ENCODE assay signal across 19 cellular contexts in the genomic region with DNA sequence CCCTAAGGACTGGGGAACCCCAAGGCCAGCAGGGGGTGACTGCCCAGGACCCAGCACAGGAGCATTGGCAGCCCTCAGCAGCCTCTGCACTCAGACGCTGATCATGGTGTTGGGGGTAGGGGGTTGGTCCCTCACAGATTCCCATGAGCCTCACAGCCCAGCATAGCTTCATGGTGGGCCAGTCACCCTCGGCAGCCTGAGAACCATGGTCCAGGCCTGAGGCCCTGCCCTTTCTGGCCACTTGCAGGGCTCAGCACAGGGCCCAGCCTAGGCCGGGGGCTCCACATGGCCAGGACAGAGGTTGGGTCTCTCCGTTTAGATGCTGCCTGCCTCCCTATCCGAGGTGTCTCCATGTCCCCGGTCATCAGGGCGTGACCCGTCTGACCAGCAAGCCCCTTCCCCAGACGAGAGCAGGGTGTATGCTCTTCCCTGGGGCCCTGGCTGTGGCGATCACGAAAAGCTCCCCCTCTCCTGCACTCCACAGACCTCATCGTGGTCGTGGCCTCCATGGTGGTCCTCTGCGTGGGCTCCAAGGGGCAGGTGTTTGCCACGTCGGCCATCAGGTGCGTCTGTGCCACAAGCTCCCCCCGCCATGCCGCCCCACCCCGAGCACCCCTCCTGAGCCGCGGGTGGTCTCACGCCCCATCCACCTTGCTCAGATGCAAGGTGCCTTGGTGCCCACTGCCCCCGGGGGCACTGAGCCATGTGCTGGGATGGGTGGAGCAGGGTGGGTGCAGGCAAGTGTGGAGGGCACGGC.
"Had no signal": no experiment of that assay in that cellular context is flagged by ENCODE, and none has a peak within 500 bp of the region (broad histone marks: within the 10 kb centered on the region; RNA-seq: fewer than 3 reads in every experiment).

No MANE protein-coding gene starts in this region.

- DNase-seq: activated naive CD4-positive, alpha-beta T cell; activated naive CD8-positive, alpha-beta T cell treated with anti-CD3 and anti-CD28 coated beads, Interleukin-2, amount 50 U/mL, for 24 hours; activated T-cell treated with anti-CD3 and anti-CD28 coated beads, Interleukin-2, amount 50 U/mL, for 1 hour; dermis blood vessel endothelial cell; effector CD8-positive, alpha-beta T cell; foreskin melanocyte; hippocampal formation; stimulated activated CD4-positive, alpha-beta T cell treated with anti-CD3 and anti-CD28 coated beads, Interleukin-2, amount 100 ng/mL, for 24 hours; stimulated activated naive CD8-positive, alpha-beta T cell treated with anti-CD3 and anti-CD28 coated beads, Interleukin-15, amount 100 ng/mL, for 72 hours; T-helper 9 cell had no signal

- H3K27me3 Mint-ChIP-seq: activated naive CD8-positive, alpha-beta T cell treated with anti-CD3 and anti-CD28 coated beads, Interleukin-2, amount 50 U/mL, for 24 hours; naive thymus-derived CD8-positive, alpha-beta T cell; stimulated activated naive CD8-positive, alpha-beta T cell treated with anti-CD3 and anti-CD28 coated beads, Interleukin-15, amount 100 ng/mL, for 72 hours had no signal

- H3K9me3 Mint-ChIP-seq: activated naive CD8-positive, alpha-beta T cell treated with anti-CD3 and anti-CD28 coated beads, Interleukin-2, amount 50 U/mL, for 24 hours; naive thymus-derived CD8-positive, alpha-beta T cell; neural progenitor cell; stimulated activated effector memory CD8-positive, alpha-beta T cell treated with anti-CD3 and anti-CD28 coated beads, Interleukin-12 subunit alpha, Interleukin-12 subunit beta, amount 100 ng/mL, for 72 hours; stimulated activated naive CD8-positive, alpha-beta T cell treated with anti-CD3 and anti-CD28 coated beads, Interleukin-15, amount 100 ng/mL, for 72 hours; WTC11 had no signal

- H3K36me3 ChIP-seq: cardiac muscle cell, neural progenitor cell, tibial nerve had no signal

- H3K36me3 Mint-ChIP-seq: neural progenitor cell; stimulated activated effector memory CD8-positive, alpha-beta T cell treated with anti-CD3 and anti-CD28 coated beads, Interleukin-12 subunit alpha, Interleukin-12 subunit beta, amount 100 ng/mL, for 72 hours; WTC11 had no signal

- H3K27ac ChIP-seq: body of pancreas, cardiac muscle cell, neural progenitor cell, skin epidermis, tibial nerve had no signal

- H3K4me3 ChIP-seq: body of pancreas, cardiac muscle cell, neural progenitor cell, skin epidermis, tibial nerve had no signal

- H3K27ac Mint-ChIP-seq: activated naive CD8-positive, alpha-beta T cell treated with anti-CD3 and anti-CD28 coated beads, Interleukin-2, amount 50 U/mL, for 24 hours; naive thymus-derived CD8-positive, alpha-beta T cell; neural progenitor cell; progenitor cell of endocrine pancreas; stimulated activated effector memory CD8-positive, alpha-beta T cell treated with anti-CD3 and anti-CD28 coated beads, Interleukin-12 subunit alpha, Interleukin-12 subunit beta, amount 100 ng/mL, for 72 hours; WTC11 had no signal

- H3K4me1 Mint-ChIP-seq: activated naive CD8-positive, alpha-beta T cell treated with anti-CD3 and anti-CD28 coated beads, Interleukin-2, amount 50 U/mL, for 24 hours; neural progenitor cell; WTC11 had no signal

- H3K4me3 Mint-ChIP-seq: activated naive CD8-positive, alpha-beta T cell treated with anti-CD3 and anti-CD28 coated beads, Interleukin-2, amount 50 U/mL, for 24 hours; naive thymus-derived CD8-positive, alpha-beta T cell; neural progenitor cell; stimulated activated effector memory CD8-positive, alpha-beta T cell treated with anti-CD3 and anti-CD28 coated beads, Interleukin-12 subunit alpha, Interleukin-12 subunit beta, amount 100 ng/mL, for 72 hours; stimulated activated naive CD8-positive, alpha-beta T cell treated with anti-CD3 and anti-CD28 coated beads, Interleukin-15, amount 100 ng/mL, for 72 hours; WTC11 had no signal

- H3K27me3 ChIP-seq: body of pancreas, cardiac muscle cell, tibial nerve had no signal

- ATAC-seq: activated naive CD8-positive, alpha-beta T cell treated with anti-CD3 and anti-CD28 coated beads, Interleukin-2, amount 50 U/mL, for 24 hours; body of pancreas; naive thymus-derived CD8-positive, alpha-beta T cell; stimulated activated effector memory CD8-positive, alpha-beta T cell treated with anti-CD3 and anti-CD28 coated beads, Interleukin-12 subunit alpha, Interleukin-12 subunit beta, amount 100 ng/mL, for 72 hours; WTC11 had no signal

- H3K9me3 ChIP-seq: body of pancreas, tibial nerve had no signal

- H3K4me1 ChIP-seq: body of pancreas, neural progenitor cell had no signal
